ENCODE assay signal across 2 cellular contexts in the genomic region with DNA sequence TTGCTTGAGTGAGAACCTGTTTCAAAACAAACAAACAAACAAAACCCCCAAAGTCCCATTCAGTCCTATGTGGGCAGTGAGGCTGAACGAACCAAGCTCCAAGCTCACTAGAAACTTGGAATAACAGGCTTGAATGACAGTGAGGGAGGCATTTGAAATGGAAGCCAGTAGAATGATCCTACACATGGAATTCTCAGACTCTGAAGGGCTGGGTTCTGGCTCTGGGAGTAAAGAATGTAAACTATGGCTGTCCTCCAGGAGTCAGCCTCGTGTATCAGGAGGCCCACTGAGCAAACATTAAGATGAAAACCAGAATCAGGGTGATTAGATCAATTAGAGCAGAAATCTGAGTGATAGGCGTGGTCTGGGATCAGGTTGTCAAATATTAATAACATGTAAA.
TF ChIP-seq lines count a peak whose summit lies in the region.

No MANE protein-coding gene starts in this region.

TF ChIP-seq in SK-N-SH treated with all-trans-retinoic acid at 6 μM for 48 hours, 23 proteins besides CTCF, POLR2A, EP300 and RAD21:
- TF ChIP-seq, protein P1, sequence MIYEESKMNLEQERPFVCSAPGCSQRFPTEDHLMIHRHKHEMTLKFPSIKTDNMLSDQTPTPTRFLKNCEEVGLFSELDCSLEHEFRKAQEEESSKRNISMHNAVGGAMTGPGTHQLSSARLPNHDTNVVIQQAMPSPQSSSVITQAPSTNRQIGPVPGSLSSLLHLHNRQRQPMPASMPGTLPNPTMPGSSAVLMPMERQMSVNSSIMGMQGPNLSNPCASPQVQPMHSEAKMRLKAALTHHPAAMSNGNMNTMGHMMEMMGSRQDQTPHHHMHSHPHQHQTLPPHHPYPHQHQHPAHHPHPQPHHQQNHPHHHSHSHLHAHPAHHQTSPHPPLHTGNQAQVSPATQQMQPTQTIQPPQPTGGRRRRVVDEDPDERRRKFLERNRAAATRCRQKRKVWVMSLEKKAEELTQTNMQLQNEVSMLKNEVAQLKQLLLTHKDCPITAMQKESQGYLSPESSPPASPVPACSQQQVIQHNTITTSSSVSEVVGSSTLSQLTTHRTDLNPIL (CRISPR knock-in tag; IDR thresholded peaks at IDR 0.05; ENCODE audit: low read depth) = no peak
- no peak for TF ChIP-seq OSR1 (CRISPR knock-in tag; IDR thresholded peaks at IDR 0.05)
- TF ChIP-seq ESRRG (CRISPR knock-in tag; IDR thresholded peaks at IDR 0.05) = no peak
- TF ChIP-seq ZFP30 (CRISPR knock-in tag; IDR thresholded peaks at IDR 0.05) = no peak
- TF ChIP-seq, protein P2, sequence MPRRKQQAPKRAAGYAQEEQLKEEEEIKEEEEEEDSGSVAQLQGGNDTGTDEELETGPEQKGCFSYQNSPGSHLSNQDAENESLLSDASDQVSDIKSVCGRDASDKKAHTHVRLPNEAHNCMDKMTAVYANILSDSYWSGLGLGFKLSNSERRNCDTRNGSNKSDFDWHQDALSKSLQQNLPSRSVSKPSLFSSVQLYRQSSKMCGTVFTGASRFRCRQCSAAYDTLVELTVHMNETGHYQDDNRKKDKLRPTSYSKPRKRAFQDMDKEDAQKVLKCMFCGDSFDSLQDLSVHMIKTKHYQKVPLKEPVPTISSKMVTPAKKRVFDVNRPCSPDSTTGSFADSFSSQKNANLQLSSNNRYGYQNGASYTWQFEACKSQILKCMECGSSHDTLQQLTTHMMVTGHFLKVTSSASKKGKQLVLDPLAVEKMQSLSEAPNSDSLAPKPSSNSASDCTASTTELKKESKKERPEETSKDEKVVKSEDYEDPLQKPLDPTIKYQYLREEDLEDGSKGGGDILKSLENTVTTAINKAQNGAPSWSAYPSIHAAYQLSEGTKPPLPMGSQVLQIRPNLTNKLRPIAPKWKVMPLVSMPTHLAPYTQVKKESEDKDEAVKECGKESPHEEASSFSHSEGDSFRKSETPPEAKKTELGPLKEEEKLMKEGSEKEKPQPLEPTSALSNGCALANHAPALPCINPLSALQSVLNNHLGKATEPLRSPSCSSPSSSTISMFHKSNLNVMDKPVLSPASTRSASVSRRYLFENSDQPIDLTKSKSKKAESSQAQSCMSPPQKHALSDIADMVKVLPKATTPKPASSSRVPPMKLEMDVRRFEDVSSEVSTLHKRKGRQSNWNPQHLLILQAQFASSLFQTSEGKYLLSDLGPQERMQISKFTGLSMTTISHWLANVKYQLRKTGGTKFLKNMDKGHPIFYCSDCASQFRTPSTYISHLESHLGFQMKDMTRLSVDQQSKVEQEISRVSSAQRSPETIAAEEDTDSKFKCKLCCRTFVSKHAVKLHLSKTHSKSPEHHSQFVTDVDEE (CRISPR knock-in tag; IDR thresholded peaks at IDR 0.05) = no peak

TF ChIP-seq in SK-N-SH, 30 proteins besides CTCF, POLR2A, EP300 and RAD21:
- TF ChIP-seq NFIC (IDR thresholded peaks at IDR 0.05; ENCODE audit: borderline replicate concordance) (no peak), JUND (IDR thresholded peaks at IDR 0.05) (no peak), RCOR1 (IDR thresholded peaks at IDR 0.05; ENCODE audit: low read length) (no peak), NRF1 (IDR thresholded peaks at IDR 0.05; ENCODE audit: low read depth, low read length) (no peak), MEF2A (IDR thresholded peaks at IDR 0.05; ENCODE audit: borderline replicate concordance, low read depth) (no peak), FOXM1 (IDR thresholded peaks at IDR 0.05; ENCODE audit: low read depth) (no peak), SMC3 (IDR thresholded peaks at IDR 0.05; ENCODE audit: low read depth, low read length) (no peak), TCF12 (IDR thresholded peaks at IDR 0.05) (no peak), FOXJ3 (CRISPR knock-in tag; IDR thresholded peaks at IDR 0.05) (no peak), YY1 (IDR thresholded peaks at IDR 0.05; ENCODE audit: low read depth) (no peak), GABPA (IDR thresholded peaks at IDR 0.05; ENCODE audit: low read depth) (no peak)
- TF ChIP-seq, protein P3, sequence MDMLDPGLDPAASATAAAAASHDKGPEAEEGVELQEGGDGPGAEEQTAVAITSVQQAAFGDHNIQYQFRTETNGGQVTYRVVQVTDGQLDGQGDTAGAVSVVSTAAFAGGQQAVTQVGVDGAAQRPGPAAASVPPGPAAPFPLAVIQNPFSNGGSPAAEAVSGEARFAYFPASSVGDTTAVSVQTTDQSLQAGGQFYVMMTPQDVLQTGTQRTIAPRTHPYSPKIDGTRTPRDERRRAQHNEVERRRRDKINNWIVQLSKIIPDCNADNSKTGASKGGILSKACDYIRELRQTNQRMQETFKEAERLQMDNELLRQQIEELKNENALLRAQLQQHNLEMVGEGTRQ (IDR thresholded peaks at IDR 0.05; ENCODE audit: borderline replicate concordance, low read depth, low read length) = no peak
- TF ChIP-seq, protein P4, sequence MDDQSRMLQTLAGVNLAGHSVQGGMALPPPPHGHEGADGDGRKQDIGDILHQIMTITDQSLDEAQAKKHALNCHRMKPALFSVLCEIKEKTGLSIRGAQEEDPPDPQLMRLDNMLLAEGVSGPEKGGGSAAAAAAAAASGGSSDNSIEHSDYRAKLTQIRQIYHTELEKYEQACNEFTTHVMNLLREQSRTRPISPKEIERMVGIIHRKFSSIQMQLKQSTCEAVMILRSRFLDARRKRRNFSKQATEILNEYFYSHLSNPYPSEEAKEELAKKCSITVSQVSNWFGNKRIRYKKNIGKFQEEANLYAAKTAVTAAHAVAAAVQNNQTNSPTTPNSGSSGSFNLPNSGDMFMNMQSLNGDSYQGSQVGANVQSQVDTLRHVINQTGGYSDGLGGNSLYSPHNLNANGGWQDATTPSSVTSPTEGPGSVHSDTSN (IDR thresholded peaks at IDR 0.05) = no peak
- TF ChIP-seq, protein P5, sequence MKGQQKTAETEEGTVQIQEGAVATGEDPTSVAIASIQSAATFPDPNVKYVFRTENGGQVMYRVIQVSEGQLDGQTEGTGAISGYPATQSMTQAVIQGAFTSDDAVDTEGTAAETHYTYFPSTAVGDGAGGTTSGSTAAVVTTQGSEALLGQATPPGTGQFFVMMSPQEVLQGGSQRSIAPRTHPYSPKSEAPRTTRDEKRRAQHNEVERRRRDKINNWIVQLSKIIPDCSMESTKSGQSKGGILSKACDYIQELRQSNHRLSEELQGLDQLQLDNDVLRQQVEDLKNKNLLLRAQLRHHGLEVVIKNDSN (IDR thresholded peaks at IDR 0.05; ENCODE audit: borderline replicate concordance, low read depth) = no peak
- TF ChIP-seq, protein P6, sequence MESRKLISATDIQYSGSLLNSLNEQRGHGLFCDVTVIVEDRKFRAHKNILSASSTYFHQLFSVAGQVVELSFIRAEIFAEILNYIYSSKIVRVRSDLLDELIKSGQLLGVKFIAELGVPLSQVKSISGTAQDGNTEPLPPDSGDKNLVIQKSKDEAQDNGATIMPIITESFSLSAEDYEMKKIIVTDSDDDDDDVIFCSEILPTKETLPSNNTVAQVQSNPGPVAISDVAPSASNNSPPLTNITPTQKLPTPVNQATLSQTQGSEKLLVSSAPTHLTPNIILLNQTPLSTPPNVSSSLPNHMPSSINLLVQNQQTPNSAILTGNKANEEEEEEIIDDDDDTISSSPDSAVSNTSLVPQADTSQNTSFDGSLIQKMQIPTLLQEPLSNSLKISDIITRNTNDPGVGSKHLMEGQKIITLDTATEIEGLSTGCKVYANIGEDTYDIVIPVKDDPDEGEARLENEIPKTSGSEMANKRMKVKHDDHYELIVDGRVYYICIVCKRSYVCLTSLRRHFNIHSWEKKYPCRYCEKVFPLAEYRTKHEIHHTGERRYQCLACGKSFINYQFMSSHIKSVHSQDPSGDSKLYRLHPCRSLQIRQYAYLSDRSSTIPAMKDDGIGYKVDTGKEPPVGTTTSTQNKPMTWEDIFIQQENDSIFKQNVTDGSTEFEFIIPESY (IDR thresholded peaks at IDR 0.05; ENCODE audit: borderline replicate concordance, low read depth) = no peak
